ENCODE assay signal across 17 cellular contexts in genomic region chr18:69596345-69596744, GRCh38.
DNase-seq lines count a peak whose midpoint lies in the region; ATAC-seq, FAIRE-seq and TF ChIP-seq lines count a peak whose summit lies in the region.
"Had no signal": no experiment of that assay in that cellular context is flagged by ENCODE, and none has a peak within 500 bp of the region (broad histone marks: within the 10 kb centered on the region; RNA-seq: fewer than 3 reads in every experiment).

No MANE protein-coding gene starts in this region.

- no peaks in the 10 kb centered on the region for H3K4me1 Mint-ChIP-seq in WTC11
- H3K4me1 Mint-ChIP-seq: CD14-positive monocyte; CD4-positive, alpha-beta memory T cell had no signal

- H3K27ac Mint-ChIP-seq in WTC11 = no peak overlapping the region
- H3K27ac Mint-ChIP-seq: CD14-positive monocyte had no signal

- H3K9me3 ChIP-seq in HepG2 (ENCODE audit: low read length) = peaks cover 17% of the 10 kb centered on the region
- H3K9me3 ChIP-seq in right lobe of liver = peaks cover 0 to 4% (median 0%) of the 10 kb centered on the region in 4 donors
- H3K9me3 ChIP-seq: HAP-1 had no signal

- H3K36me3 Mint-ChIP-seq in WTC11 = peaks cover 12% of the 10 kb centered on the region
- H3K36me3 Mint-ChIP-seq: CD14-positive monocyte; CD4-positive, alpha-beta memory T cell had no signal

- TF ChIP-seq RAD21 in HepG2 (CRISPR knock-in tag; IDR thresholded peaks at IDR 0.05) = no peak

- in situ Hi-C loops in HepG2 (cut with HindIII; ENCODE audit: extremely low pct_ligation_motif_present, low pct_unique_long_range_greater_than_20kb) = no loop called here

- H3K9me3 Mint-ChIP-seq in WTC11 = peaks cover 22% of the 10 kb centered on the region

- 79% methylated on average over 4 of the region's 4 CpGs for WGBS in HepG2 (ENCODE audit: low lambda C conversion rate)
- WGBS in right lobe of liver (ENCODE audit: insufficient coverage, low coverage, low lambda C conversion rate, missing lambda C conversion rate) = 65% methylated on average over 4 of the region's 4 CpGs

- no peaks in the 10 kb centered on the region for H3K27me3 ChIP-seq in HepG2 (ENCODE audit: control insufficient read depth in 1 of 2, insufficient read depth in 2 of 2, low read length in 2 of 2)
- no peaks in the 10 kb centered on the region for H3K27me3 ChIP-seq in right lobe of liver
- H3K27me3 ChIP-seq: BLaER1 had no signal

- no peaks in the 10 kb centered on the region for H3K79me2 ChIP-seq in HepG2 (ENCODE audit: insufficient read depth, low read length)

- POLR2A ChIA-PET in HepG2 (lab: Yijun Ruan, JAX) = no interaction called here
- POLR2A ChIA-PET in WTC11 (lab: Charles Lee) = no interaction called here

- H3K36me3 ChIP-seq in HepG2 (replicated peaks in 1 of 2; ENCODE audit: control insufficient read depth in 1 of 2, insufficient read depth in 2 of 2, low read length in 2 of 2) (0 out of 5 replicates have a peak, but pooled peaks cover 0 to 7% of the 10 kb centered on the region in 2 experiments), right lobe of liver (no peaks in the 10 kb centered on the region)
- H3K36me3 ChIP-seq: BLaER1, HAP-1 had no signal

- FAIRE-seq in HepG2 (lab: Jason Lieb, UNC) = no peak
- FAIRE-seq: GM12891, GM19239 had no signal

- H2AFZ ChIP-seq in HepG2 (ENCODE audit: low read length) = no peak overlapping the region

- CTCF ChIA-PET in HepG2 (lab: Yijun Ruan, JAX; ENCODE audit: low intra/inter-chr PET ratio, low total read pairs) = no interaction called here
- CTCF ChIA-PET in WTC11 (lab: Charles Lee) = no interaction called here

- no peak overlapping the region for H3K4me3 ChIP-seq in HepG2 (replicated peaks in 1 of 3; ENCODE audit: insufficient read depth in 1 of 3, low read depth in 2 of 3, low read length in 3 of 3)
- H3K4me3 ChIP-seq in right lobe of liver = no peak overlapping the region
- H3K4me3 ChIP-seq: BLaER1, HAP-1 had no signal

- no TSS peak for BruUV-seq in HepG2 (replicated peaks; lab: Mats Ljungman, UMichigan)

- no peak for TF ChIP-seq EP300 in HepG2 (IDR thresholded peaks at IDR 0.05; ENCODE audit: low read depth in 2 of 2, low read length in 2 of 2)
- no peak for TF ChIP-seq EP300 in HepG2 (CRISPR knock-in tag; IDR thresholded peaks at IDR 0.05; ENCODE audit: borderline replicate concordance)

- H3K4me1 ChIP-seq in HepG2 (ENCODE audit: insufficient read depth, low read length) (no peaks in the 10 kb centered on the region), right lobe of liver (no peaks in the 10 kb centered on the region)
- H3K4me1 ChIP-seq: BLaER1, HAP-1 had no signal

- intact Hi-C loops in HepG2 (cut with micrococcal nuclease; ENCODE audit: unreplicated experiment) = no loop called here
- intact Hi-C loops in right lobe of liver (cut with DNase I) = no loop called here

- H3K4me2 ChIP-seq in HepG2 (ENCODE audit: low read depth, low read length) = no peak overlapping the region
- H3K4me2 ChIP-seq: BLaER1 had no signal

- no peaks in the 10 kb centered on the region for H4K20me1 ChIP-seq in HepG2 (ENCODE audit: insufficient read depth, low read length)
- H4K20me1 ChIP-seq: BLaER1 had no signal

- TF ChIP-seq CTCF in HepG2 (CRISPR knock-in tag; IDR thresholded peaks at IDR 0.05) = no peak
- no peak for TF ChIP-seq CTCF in right lobe of liver (IDR thresholded peaks at IDR 0.05)
- no peak for TF ChIP-seq CTCF in WTC11 (IDR thresholded peaks at IDR 0.05)

- no peaks in the 10 kb centered on the region for H3K27me3 Mint-ChIP-seq in WTC11 (ENCODE audit: low read depth)

- H3K4me3 Mint-ChIP-seq in WTC11 = no peak overlapping the region
- H3K4me3 Mint-ChIP-seq: CD14-positive monocyte; CD4-positive, alpha-beta memory T cell had no signal

- no peak overlapping the region for H3K9ac ChIP-seq in HepG2 (ENCODE audit: insufficient read depth, low read depth, low read length)
- H3K9ac ChIP-seq: BLaER1 had no signal

- no peak overlapping the region for H3K27ac ChIP-seq in HepG2 (ENCODE audit: extremely low read length, insufficient read depth, low read length)
- H3K27ac ChIP-seq in right lobe of liver = no peak overlapping the region
- H3K27ac ChIP-seq: BLaER1 had no signal

- no peak for TF ChIP-seq POLR2A in HepG2 (IDR thresholded peaks at IDR 0.05; ENCODE audit: insufficient read depth in 1 of 2, low read depth in 2 of 2, low read length in 2 of 2)
- TF ChIP-seq POLR2A in right lobe of liver (IDR thresholded peaks at IDR 0.05) = no peak

- ATAC-seq in HepG2 (no peak), right lobe of liver (no peak), WTC11 (no peak), HG02884 (IDR thresholded peaks at IDR 0.05; ENCODE audit: unreplicated experiment) (no peak)

- DNase-seq in NCI-H1105 treated with DMSO at 0.1 percent for 48 hours (lab: John Stamatoyannopoulos, UW) (peak; percentile 15), NCI-H1105 (lab: John Stamatoyannopoulos, UW) (no peak), HepG2 (ENCODE audit: low spot score) (no peak), right lobe of liver (no peak), WTC11 (ENCODE audit: low spot score) (no peak), glomerular visceral epithelial cell (ENCODE audit: extremely low spot score) (no peak)
- DNase-seq: 8988T; CD4-positive, alpha-beta memory T cell; DMS153; DND-41; EL had no signal

TF ChIP-seq in HepG2, 621 proteins besides CTCF, POLR2A, EP300 and RAD21:
- peak; percentile 99 for TF ChIP-seq ZNF317 (CRISPR knock-in tag; IDR thresholded peaks at IDR 0.05)
- TF ChIP-seq FOSL1 (CRISPR knock-in tag; IDR thresholded peaks at IDR 0.05; ENCODE audit: borderline replicate concordance) = no peak
- TF ChIP-seq TARDBP (CRISPR knock-in tag; IDR thresholded peaks at IDR 0.05) = no peak

TF ChIP-seq in WTC11, 78 proteins besides CTCF, POLR2A, EP300 and RAD21:
- TF ChIP-seq, protein P1, sequence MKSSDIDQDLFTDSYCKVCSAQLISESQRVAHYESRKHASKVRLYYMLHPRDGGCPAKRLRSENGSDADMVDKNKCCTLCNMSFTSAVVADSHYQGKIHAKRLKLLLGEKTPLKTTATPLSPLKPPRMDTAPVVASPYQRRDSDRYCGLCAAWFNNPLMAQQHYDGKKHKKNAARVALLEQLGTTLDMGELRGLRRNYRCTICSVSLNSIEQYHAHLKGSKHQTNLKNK (CRISPR knock-in tag; IDR thresholded peaks at IDR 0.05) = no peak
- TF ChIP-seq ZNF317 (CRISPR knock-in tag; IDR thresholded peaks at IDR 0.05; ENCODE audit: borderline replicate concordance, low read depth) = peak; percentile 91
